In genomic region chr12:3128498-3129293, GRCh38 we compare ENCODE assay signal across 15 cellular contexts.
"Had no signal": no experiment of that assay in that cellular context is flagged by ENCODE, and none has a peak within 500 bp of the region (broad histone marks: within the 10 kb centered on the region; RNA-seq: fewer than 3 reads in every experiment).

No MANE protein-coding gene starts in this region.

- H3K4me3 ChIP-seq: left ventricle myocardium inferior, lower lobe of right lung, psoas muscle, stomach, thoracic aorta, transverse colon had no signal

- ATAC-seq: foreskin keratinocyte, lower lobe of right lung, sciatic nerve had no signal

- H3K27me3 ChIP-seq: foreskin keratinocyte, stomach, transverse colon had no signal

- H3K4me3 Mint-ChIP-seq: immature natural killer cell, memory B cell, mesothelial cell of epicardium, nephron had no signal

- DNase-seq: effector memory CD4-positive, alpha-beta T cell; foreskin keratinocyte; left ventricle myocardium inferior; lower lobe of right lung; psoas muscle; retina; stomach; substantia nigra; transverse colon had no signal

- H3K36me3 ChIP-seq: lower lobe of right lung, stomach, thoracic aorta, transverse colon had no signal

- H3K27ac Mint-ChIP-seq: immature natural killer cell, memory B cell, mesothelial cell of epicardium, nephron had no signal

- H3K27ac ChIP-seq: foreskin keratinocyte, lower lobe of right lung, transverse colon had no signal

- H3K36me3 Mint-ChIP-seq: immature natural killer cell, memory B cell had no signal

- H3K9me3 ChIP-seq: lower lobe of right lung had no signal
